Comparison of ENCODE assay signal across 23 cellular contexts in genomic region chr11:78536933-78537332, GRCh38. TPM values are rescaled to one million over a fixed set of nuclear protein-coding genes. Genes with fewer than 3 reads are reported as not detected.
DNase-seq lines count a peak whose midpoint lies in the region; ATAC-seq, FAIRE-seq and TF ChIP-seq lines count a peak whose summit lies in the region.
"Had no signal": no experiment of that assay in that cellular context is flagged by ENCODE, and none has a peak within 500 bp of the region (broad histone marks: within the 10 kb centered on the region; RNA-seq: fewer than 3 reads in every experiment).

No MANE protein-coding gene starts in this region.

- WGBS in mammary epithelial cell (ENCODE audit: low coverage, missing lambda C conversion rate), result 96% methylated on average over 6 of the region's 6 CpGs
- WGBS in trophoblast cell (ENCODE audit: extremely low coverage, insufficient coverage, insufficient read length), result no CpG with 5 or more reads among the region's 6 CpGs
- 83 to 90% methylated on average over 6 of the region's 6 CpGs for WGBS in testis, 2 donors
- 92 to 94% (median 93%) methylated on average over 6 of the region's 6 CpGs for WGBS in small intestine, 3 donors

- no peak for TF ChIP-seq POLR2A in GM12892 (IDR thresholded peaks at IDR 0.05; ENCODE audit: low read depth, low read length)
- no peak for TF ChIP-seq POLR2A in testis (IDR thresholded peaks at IDR 0.05)

- H4K20me1 ChIP-seq in mammary epithelial cell (ENCODE audit: insufficient read depth, low read length), result no peaks in the 10 kb centered on the region

- H3K27ac ChIP-seq in mammary epithelial cell (ENCODE audit: insufficient read depth, low read depth, low read length) (no peak overlapping the region), trophoblast cell (ENCODE audit: low read depth, low read length) (no peak overlapping the region), testis (no peak overlapping the region), small intestine (ENCODE audit: low read depth in 1 of 2, low read length in 1 of 2) (no peak overlapping the region)
- H3K27ac ChIP-seq: A549 had no signal

- H3K4me3 ChIP-seq in mammary epithelial cell (replicated peaks in 1 of 3; ENCODE audit: insufficient read depth in 1 of 3, low read depth in 2 of 3, low read length in 3 of 3) (no peak overlapping the region), trophoblast cell (ENCODE audit: low read depth, low read length) (no peak overlapping the region), testis (no peak overlapping the region), small intestine (ENCODE audit: low read depth in 1 of 2, low read length in 2 of 2) (no peak overlapping the region)
- H3K4me3 ChIP-seq: A549, HAP-1 had no signal

- H2BK12ac ChIP-seq in trophoblast cell (ENCODE audit: low read length), result no peak overlapping the region

- no peak overlapping the region for H3K18ac ChIP-seq in trophoblast cell (ENCODE audit: low read length)

- no peak overlapping the region for H3K23ac ChIP-seq in trophoblast cell (ENCODE audit: low read length)

- no peaks in the 10 kb centered on the region for H3K9me3 ChIP-seq in mammary epithelial cell (replicated peaks; ENCODE audit: insufficient read depth, low read length)
- H3K9me3 ChIP-seq in trophoblast cell (ENCODE audit: insufficient read depth, low read depth, low read length), result no peaks in the 10 kb centered on the region
- H3K9me3 ChIP-seq in testis, result no peaks in the 10 kb centered on the region
- H3K9me3 ChIP-seq in small intestine (ENCODE audit: control insufficient read depth, low read depth), result no peaks in the 10 kb centered on the region
- H3K9me3 ChIP-seq: A549, HAP-1 had no signal

- H3K4me1 ChIP-seq in mammary epithelial cell (ENCODE audit: insufficient read depth, low read length), result peaks cover 3% of the 10 kb centered on the region
- no peaks in the 10 kb centered on the region for H3K4me1 ChIP-seq in trophoblast cell (ENCODE audit: control insufficient read depth in 1 of 2, insufficient read depth in 2 of 2, low read length in 2 of 2)
- H3K4me1 ChIP-seq in testis, result no peaks in the 10 kb centered on the region
- H3K4me1 ChIP-seq in small intestine (ENCODE audit: control insufficient read depth in 2 of 2, insufficient read depth in 1 of 2, low read depth in 1 of 2, low read length in 1 of 2), result no peaks in the 10 kb centered on the region

- no peak overlapping the region for H4K91ac ChIP-seq in trophoblast cell (ENCODE audit: low read depth, low read length)

- H3K14ac ChIP-seq in trophoblast cell (ENCODE audit: low read length), result no peak overlapping the region

- H3K4me1 Mint-ChIP-seq in MCF 10A (ENCODE audit: insufficient read depth, unreplicated experiment), result no peaks in the 10 kb centered on the region
- peaks cover 1% of the 10 kb centered on the region for H3K4me1 Mint-ChIP-seq in activated CD4-positive, alpha-beta T cell treated with anti-CD3 and anti-CD28 coated beads for 36 hours

- no peak overlapping the region for H2AFZ ChIP-seq in mammary epithelial cell (ENCODE audit: low read depth, low read length)
- no peak overlapping the region for H2AFZ ChIP-seq in trophoblast cell (ENCODE audit: insufficient read depth, low read length, poor library complexity)

- H3K4me2 ChIP-seq in mammary epithelial cell (ENCODE audit: insufficient read depth, low read depth, low read length) (no peak overlapping the region), trophoblast cell (ENCODE audit: low read length) (no peak overlapping the region)
- H3K4me2 ChIP-seq: A549 had no signal

- H3K36me3 Mint-ChIP-seq in MCF 10A (ENCODE audit: insufficient read depth, unreplicated experiment), result peaks cover 6% of the 10 kb centered on the region
- peaks cover 13% of the 10 kb centered on the region for H3K36me3 Mint-ChIP-seq in activated CD4-positive, alpha-beta T cell treated with anti-CD3 and anti-CD28 coated beads for 36 hours (ENCODE audit: low read depth)

- peak; percentile 13 for DNase-seq in MCF 10A (ENCODE audit: unreplicated experiment)
- no peak for DNase-seq in mammary epithelial cell
- DNase-seq in GM12892 (ENCODE audit: insufficient read length), result no peak
- no peak for DNase-seq in HTR-8/SVneo (ENCODE audit: insufficient read length, low spot score)
- peak; percentile 53 to 94 for DNase-seq in trophoblast cell
- DNase-seq in testis, result no peak
- no peak for DNase-seq in small intestine
- no peak for DNase-seq in activated CD4-positive, alpha-beta T cell treated with anti-CD3 and anti-CD28 coated beads for 36 hours
- DNase-seq: 8988T; ACHN; AML-193; C1 segment of cervical spinal cord; Calu3; CD4-positive, alpha-beta memory T cell; COR-L47; DMS53; DMS79 treated with DMSO at 0.1 percent for 48 hours; GF-D8; HFFc6 had no signal

- intact Hi-C loops in MCF 10A (cut with micrococcal nuclease) (no loop called here), mammary epithelial cell (cut with micrococcal nuclease) (no loop called here), testis (cut with DNase I; ENCODE audit: low total_unique reads) (no loop called here)
- intact Hi-C loops in activated CD4-positive, alpha-beta T cell treated with anti-CD3 and anti-CD28 coated beads for 36 hours (cut with DNase I, micrococcal nuclease), result no loop called here

- POLR2A ChIA-PET in MCF 10A (lab: Yijun Ruan, JAX), result interaction anchor here (0.6 kb wide), 2 partner anchors 28 to 904 kb away, joined by 3 to 4 read pairs; no protein-coding TSS in a partner anchor
- POLR2A ChIA-PET in activated CD4-positive, alpha-beta T cell treated with anti-CD3 and anti-CD28 coated beads for 36 hours (lab: Charles Lee), result no interaction called here

- no peak overlapping the region for H3K4ac ChIP-seq in trophoblast cell (ENCODE audit: low read depth, low read length)

- H3K9me3 Mint-ChIP-seq in MCF 10A (ENCODE audit: unreplicated experiment), result no peaks in the 10 kb centered on the region
- H3K9me3 Mint-ChIP-seq in activated CD4-positive, alpha-beta T cell treated with anti-CD3 and anti-CD28 coated beads for 36 hours (ENCODE audit: low read depth), result no peaks in the 10 kb centered on the region
- H3K9me3 Mint-ChIP-seq: CD4-positive, alpha-beta memory T cell; HFFc6 had no signal

- H3K79me2 ChIP-seq in mammary epithelial cell (ENCODE audit: insufficient read depth, low read length) (no peaks in the 10 kb centered on the region), trophoblast cell (ENCODE audit: control insufficient read depth, insufficient read depth, low read length, poor library complexity) (no peaks in the 10 kb centered on the region)

- H3K36me3 ChIP-seq in mammary epithelial cell (ENCODE audit: insufficient read depth, low read length) (peaks cover 2% of the 10 kb centered on the region), trophoblast cell (ENCODE audit: control insufficient read depth in 1 of 2, insufficient read depth in 2 of 2, low read length in 2 of 2) (peaks cover 0 to 4% of the 10 kb centered on the region in 2 experiments), testis (ENCODE audit: low read depth, missing control alignments) (no peaks in the 10 kb centered on the region), small intestine (ENCODE audit: control insufficient read depth in 2 of 2, insufficient read depth in 2 of 2, low read length in 2 of 2) (no peaks in the 10 kb centered on the region)

- in situ Hi-C loops in mammary epithelial cell (cut with MboI; ENCODE audit: low sequenced_read_pairs in 2 of 2), result no loop called here

- TF ChIP-seq CTCF in MCF 10A (IDR thresholded peaks at IDR 0.05; ENCODE audit: unreplicated experiment) (no peak), mammary epithelial cell (conservative IDR thresholded peaks at IDR 0.05 in 1 of 2, IDR thresholded peaks at IDR 0.05 in 1 of 2; ENCODE audit: extremely low read depth in 1 of 2, insufficient read depth in 1 of 2, low read depth in 1 of 2, low read length in 2 of 2) (no peak), testis (IDR thresholded peaks at IDR 0.05) (no peak)

- FAIRE-seq in GM12892 (lab: Jason Lieb, UNC), result peak; percentile 74
- peak; percentile 13 for FAIRE-seq in HTR-8/SVneo (lab: Jason Lieb, UNC)
- FAIRE-seq in small intestine (lab: Jason Lieb, UNC), result no peak
- FAIRE-seq: A549, GM12891, H1 had no signal

- H2BK120ac ChIP-seq in trophoblast cell (ENCODE audit: insufficient read depth, low read length, poor library complexity), result no peak overlapping the region

- H2BK5ac ChIP-seq in trophoblast cell (ENCODE audit: low read depth, low read length, poor library complexity), result no peak overlapping the region

- H3K27me3 ChIP-seq in mammary epithelial cell (ENCODE audit: insufficient read depth, low read length), result no peaks in the 10 kb centered on the region
- no peaks in the 10 kb centered on the region for H3K27me3 ChIP-seq in trophoblast cell (ENCODE audit: insufficient read depth, low read length)
- H3K27me3 ChIP-seq in testis, result no peaks in the 10 kb centered on the region
- no peaks in the 10 kb centered on the region for H3K27me3 ChIP-seq in small intestine (ENCODE audit: control insufficient read depth in 2 of 2, insufficient read depth in 2 of 2, low read length in 2 of 2)

- no peak overlapping the region for H2AK5ac ChIP-seq in trophoblast cell (ENCODE audit: low read length)

- H3K9ac ChIP-seq in mammary epithelial cell (ENCODE audit: insufficient read depth, low read length), result no peak overlapping the region
- no peak overlapping the region for H3K9ac ChIP-seq in trophoblast cell (ENCODE audit: low read length)

- no peak overlapping the region for H4K8ac ChIP-seq in trophoblast cell (ENCODE audit: low read depth, low read length)

- no peaks in the 10 kb centered on the region for H3K79me1 ChIP-seq in trophoblast cell (ENCODE audit: low read length)

- CTCF ChIA-PET in MCF 10A (lab: Yijun Ruan, JAX) (interaction anchor here (0.6 to 1.3 kb wide), 4 partner anchors 18 to 39 kb away, joined by 3 to 8 read pairs (median 4); no protein-coding TSS in a partner anchor), mammary epithelial cell (lab: Charles Lee; ENCODE audit: low non-redundant PET) (interaction anchor here (0.6 kb wide), 1 partner anchor 350 kb away, joined by 4 read pairs; no protein-coding TSS in a partner anchor)
- CTCF ChIA-PET in activated CD4-positive, alpha-beta T cell treated with anti-CD3 and anti-CD28 coated beads for 36 hours (lab: Charles Lee), result interaction anchor here (0.8 to 1.0 kb wide), 2 partner anchors 121 to 979 kb away, joined by 3 to 4 read pairs; no protein-coding TSS in a partner anchor

- dilution Hi-C loops in mammary epithelial cell (cut with HindIII; ENCODE audit: low sequenced_read_pairs), result no loop called here

- no peaks in the 10 kb centered on the region for H3K27me3 Mint-ChIP-seq in MCF 10A (ENCODE audit: insufficient read depth, unreplicated experiment)
- no peaks in the 10 kb centered on the region for H3K27me3 Mint-ChIP-seq in activated CD4-positive, alpha-beta T cell treated with anti-CD3 and anti-CD28 coated beads for 36 hours
- H3K27me3 Mint-ChIP-seq: CD4-positive, alpha-beta memory T cell had no signal

- no peak for ATAC-seq in activated CD4-positive, alpha-beta T cell treated with anti-CD3 and anti-CD28 coated beads for 36 hours
- ATAC-seq: A549 had no signal

- H3K27ac Mint-ChIP-seq in MCF 10A (ENCODE audit: low read depth, unreplicated experiment), result no peak overlapping the region
- H3K27ac Mint-ChIP-seq in activated CD4-positive, alpha-beta T cell treated with anti-CD3 and anti-CD28 coated beads for 36 hours, result no peak overlapping the region
- H3K27ac Mint-ChIP-seq: CD4-positive, alpha-beta memory T cell; HFFc6 had no signal

- no peak overlapping the region for H3K4me3 Mint-ChIP-seq in MCF 10A (ENCODE audit: unreplicated experiment)
- H3K4me3 Mint-ChIP-seq in activated CD4-positive, alpha-beta T cell treated with anti-CD3 and anti-CD28 coated beads for 36 hours, result no peak overlapping the region
- H3K4me3 Mint-ChIP-seq: CD4-positive, alpha-beta memory T cell; HFFc6 had no signal

- no peak overlapping the region for H4K12ac ChIP-seq in trophoblast cell (ENCODE audit: low read depth, low read length)

- BruUV-seq in MCF 10A (replicated peaks; lab: Mats Ljungman, UMichigan) (no TSS peak), mammary epithelial cell (replicated peaks; lab: Mats Ljungman, UMichigan) (no TSS peak)

RNA-seq across cellular contexts. Expression of gene NARS2, which starts 37.7 kb away (rescaled TPM):
- total RNA-seq in MCF 10A (2022) (15.1 and 24.6 TPM in 2 replicates), mammary epithelial cell (10 to 100 TPM; 21.8 to 22.3 TPM), testis (10 to 100 TPM; 21.3 to 22.6 TPM)
- polyA plus RNA-seq in mammary epithelial cell (12.1 TPM), testis (ENCODE audit: insufficient read depth, low read depth, low replicate concordance) (9.8 TPM), small intestine (10 to 100 TPM in 1 of 3 donors, 1 to 10 TPM in 2; 8.1 to 21.8 (median 8.4) TPM)
- polyA minus RNA-seq in mammary epithelial cell, result 11.3 TPM
- polyA plus RNA-seq in GM12892 (2012; ENCODE audit: missing spikeins), result 22.9 TPM
- 19.8 and 20.8 TPM in 2 replicates for polyA plus RNA-seq in trophoblast cell (2013)
- 10 to 100 TPM; 22.9 to 33.4 TPM for total RNA-seq in activated CD4-positive, alpha-beta T cell treated with anti-CD3 and anti-CD28 coated beads for 36 hours

Comparison
In these comparisons a context has a peak if more than half of its experiments do, and no peak if none do; other contexts are left out.
1. DNase-seq: peak in MCF 10A (single experiment) and trophoblast cell (2 of 2); none in mammary epithelial cell (single experiment), GM12892 (single experiment), HTR-8/SVneo (single experiment), testis (single experiment), small intestine (single experiment) and activated CD4-positive, alpha-beta T cell treated with anti-CD3 and anti-CD28 coated beads for 36 hours (single experiment).